ENCODE assay signal across 13 cellular contexts in the genomic region with DNA sequence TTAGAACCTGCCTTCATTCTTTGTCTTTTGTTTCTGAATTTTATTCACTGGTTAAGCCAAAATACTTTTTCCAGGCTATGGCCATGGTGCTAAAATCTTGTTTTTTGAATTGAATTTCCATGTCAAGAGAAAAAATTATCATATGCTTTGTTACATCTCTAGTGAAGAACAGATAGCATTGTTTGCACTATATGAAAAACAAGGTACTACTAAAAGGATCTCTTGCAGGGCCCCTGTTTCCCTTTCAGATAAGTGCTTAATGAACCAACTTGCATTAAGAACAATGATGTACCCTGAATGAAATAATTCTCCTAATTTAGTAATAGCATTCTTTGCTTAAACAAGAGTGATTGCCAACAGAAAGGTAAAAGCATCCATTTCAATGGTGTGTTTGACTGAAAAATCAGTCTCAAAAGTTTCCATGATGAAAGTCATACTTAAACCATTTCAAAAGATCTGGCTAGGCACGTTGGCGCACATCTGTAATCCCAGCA. TPM values are rescaled to one million over a fixed set of nuclear protein-coding genes. Genes with fewer than 3 reads are reported as not detected.
A peak's percentile ranks its signal among the peaks of the same experiment; 100 is the strongest.
DNase-seq lines count a peak whose midpoint lies in the region; ATAC-seq and TF ChIP-seq lines count a peak whose summit lies in the region.
"Had no signal": no experiment of that assay in that cellular context is flagged by ENCODE, and none has a peak within 500 bp of the region (broad histone marks: within the 10 kb centered on the region; RNA-seq: fewer than 3 reads in every experiment).

No MANE protein-coding gene starts in this region.

- no peaks in the 10 kb centered on the region for H3K9me3 Mint-ChIP-seq in CD4-positive, CD25-positive, alpha-beta regulatory T cell
- H3K9me3 Mint-ChIP-seq in central memory CD8-positive, alpha-beta T cell, result no peaks in the 10 kb centered on the region
- H3K9me3 Mint-ChIP-seq in osteocyte (ENCODE audit: unreplicated experiment), result no peaks in the 10 kb centered on the region

- peak overlapping the region in 1 of 4 donors; percentile 60 for H3K4me3 Mint-ChIP-seq in CD4-positive, CD25-positive, alpha-beta regulatory T cell
- H3K4me3 Mint-ChIP-seq in central memory CD8-positive, alpha-beta T cell, result no peak overlapping the region
- H3K4me3 Mint-ChIP-seq in osteocyte (ENCODE audit: unreplicated experiment), result no peak overlapping the region

- peaks cover 46% of the 10 kb centered on the region for H3K36me3 Mint-ChIP-seq in CD4-positive, CD25-positive, alpha-beta regulatory T cell
- H3K36me3 Mint-ChIP-seq in central memory CD8-positive, alpha-beta T cell (ENCODE audit: insufficient read depth), result peaks cover 71% of the 10 kb centered on the region
- H3K36me3 Mint-ChIP-seq in osteocyte (ENCODE audit: unreplicated experiment), result peaks cover 53% of the 10 kb centered on the region

- no peak for ATAC-seq in CD4-positive, CD25-positive, alpha-beta regulatory T cell (ENCODE audit: low read depth in 2 of 2)
- ATAC-seq in central memory CD8-positive, alpha-beta T cell (replicated peaks; ENCODE audit: extremely low read depth, poor library complexity, severe bottlenecking), result no peak
- ATAC-seq in GM21447 (IDR thresholded peaks at IDR 0.05; ENCODE audit: unreplicated experiment), result no peak
- ATAC-seq in HG02678 (IDR thresholded peaks at IDR 0.05; ENCODE audit: unreplicated experiment), result no peak
- no peak for ATAC-seq in HG02623 (IDR thresholded peaks at IDR 0.05; ENCODE audit: unreplicated experiment)
- ATAC-seq in HG02938 (IDR thresholded peaks at IDR 0.05; ENCODE audit: unreplicated experiment), result no peak

- peaks cover 35 to 82% (median 61%) of the 10 kb centered on the region in 4 donors for H3K4me1 Mint-ChIP-seq in CD4-positive, CD25-positive, alpha-beta regulatory T cell
- peaks cover 73% of the 10 kb centered on the region for H3K4me1 Mint-ChIP-seq in central memory CD8-positive, alpha-beta T cell
- H3K4me1 Mint-ChIP-seq in osteocyte (ENCODE audit: unreplicated experiment), result peaks cover 60% of the 10 kb centered on the region

- no peak for DNase-seq in CD4-positive, CD25-positive, alpha-beta regulatory T cell
- no peak for DNase-seq in central memory CD8-positive, alpha-beta T cell (ENCODE audit: low spot score in 2 of 2)
- DNase-seq in osteocyte (ENCODE audit: extremely low spot score, unreplicated experiment), result no peak
- DNase-seq: activated CD4-positive, alpha-beta T cell treated with anti-CD3 and anti-CD28 coated beads for 48 hours; COR-L47; NCI-H2081; posterior cingulate gyrus had no signal

- H3K4me1 ChIP-seq in CD4-positive, CD25-positive, alpha-beta regulatory T cell (ENCODE audit: control insufficient read depth, insufficient read depth, low read length, poor library complexity, severe bottlenecking), result peaks cover 56% of the 10 kb centered on the region
- H3K4me1 ChIP-seq in HUES64 (ENCODE audit: insufficient read depth, low read length), result peaks cover 10% of the 10 kb centered on the region; the same call in 1 of the 2 replicates

- H3K27me3 Mint-ChIP-seq in CD4-positive, CD25-positive, alpha-beta regulatory T cell, result peaks cover 9% of the 10 kb centered on the region
- no peaks in the 10 kb centered on the region for H3K27me3 Mint-ChIP-seq in central memory CD8-positive, alpha-beta T cell
- no peaks in the 10 kb centered on the region for H3K27me3 Mint-ChIP-seq in osteocyte (ENCODE audit: unreplicated experiment)

- no peaks in the 10 kb centered on the region for H3K27me3 ChIP-seq in CD4-positive, CD25-positive, alpha-beta regulatory T cell (ENCODE audit: control insufficient read depth, insufficient read depth, low read length)
- H3K27me3 ChIP-seq in HUES64 (ENCODE audit: insufficient read depth, low read length), result no peaks in the 10 kb centered on the region

- TF ChIP-seq CTCF in osteocyte (IDR thresholded peaks at IDR 0.05), result no peak

- no peaks in the 10 kb centered on the region for H3K9me3 ChIP-seq in CD4-positive, CD25-positive, alpha-beta regulatory T cell (ENCODE audit: control insufficient read depth in 2 of 2, low read length in 2 of 2)
- no peaks in the 10 kb centered on the region for H3K9me3 ChIP-seq in HUES64 (ENCODE audit: insufficient read depth, low read depth, low read length)

- H3K4me3 ChIP-seq in CD4-positive, CD25-positive, alpha-beta regulatory T cell (ENCODE audit: low read depth, low read length), result no peak overlapping the region
- H3K4me3 ChIP-seq in HUES64 (ENCODE audit: low read length), result no peak overlapping the region

- 94% methylated on average over 2 of the region's 2 CpGs for WGBS in HUES64

- no peak overlapping the region for H3K9ac ChIP-seq in HUES64 (ENCODE audit: low read depth, low read length)

- peaks cover 60% of the 10 kb centered on the region for H3K36me3 ChIP-seq in CD4-positive, CD25-positive, alpha-beta regulatory T cell (ENCODE audit: control insufficient read depth, insufficient read depth, low read length)
- peaks cover 66% of the 10 kb centered on the region for H3K36me3 ChIP-seq in HUES64 (ENCODE audit: insufficient read depth, low read length)

- H3K27ac ChIP-seq in CD4-positive, CD25-positive, alpha-beta regulatory T cell (ENCODE audit: insufficient read depth, low read length, poor library complexity, severe bottlenecking), result peak overlapping the region; percentile 60
- peak overlapping the region; percentile 65; the same call in 1 of the 2 replicates for H3K27ac ChIP-seq in HUES64 (ENCODE audit: low read depth, low read length)

- H3K27ac Mint-ChIP-seq in CD4-positive, CD25-positive, alpha-beta regulatory T cell, result peak overlapping the region in 2 of 3 donors; percentile 60 to 66
- peak overlapping the region; percentile 20 for H3K27ac Mint-ChIP-seq in central memory CD8-positive, alpha-beta T cell (ENCODE audit: low read depth)
- peak overlapping the region; percentile 67 for H3K27ac Mint-ChIP-seq in osteocyte (ENCODE audit: unreplicated experiment)

RNA-seq across cellular contexts. Expression of a gene that starts 4.3 kb away (rescaled TPM):
- total RNA-seq in CD4-positive, CD25-positive, alpha-beta regulatory T cell, result 168 TPM
- 1,000 to 10,000 TPM in 2 of 4 donors, 100 to 1,000 TPM in 2; 980 to 1,134 (median 1,024) TPM for polyA plus RNA-seq in CD4-positive, CD25-positive, alpha-beta regulatory T cell
- polyA plus RNA-seq in HUES64 (2013, experiment 1 of 2), result 182 TPM
- 206 TPM for polyA plus RNA-seq in HUES64 (2013, experiment 2 of 2)
- total RNA-seq in osteocyte, result 222 and 230 TPM in 2 replicates

RNA-seq across cellular contexts. Expression of a gene that starts 10.1 kb away (rescaled TPM):
- 382 TPM for total RNA-seq in CD4-positive, CD25-positive, alpha-beta regulatory T cell
- polyA plus RNA-seq in CD4-positive, CD25-positive, alpha-beta regulatory T cell, result 1,000 to 10,000 TPM; 2,262 to 2,381 (median 2,361) TPM
- polyA plus RNA-seq in HUES64 (2013, experiment 1 of 2), result 274 TPM
- 298 TPM for polyA plus RNA-seq in HUES64 (2013, experiment 2 of 2)
- total RNA-seq in osteocyte, result 475 and 500 TPM in 2 replicates

RNA-seq across cellular contexts. Expression of a gene that starts 37.9 kb away (rescaled TPM):
- total RNA-seq in CD4-positive, CD25-positive, alpha-beta regulatory T cell, result 1.4 TPM
- under 1 TPM; 0.03 to 0.68 (median 0.49) TPM for polyA plus RNA-seq in CD4-positive, CD25-positive, alpha-beta regulatory T cell
- 0.25 TPM for polyA plus RNA-seq in HUES64 (2013, experiment 1 of 2)
- polyA plus RNA-seq in HUES64 (2013, experiment 2 of 2), result 0.32 TPM
- 0.46 and 0.63 TPM in 2 replicates for total RNA-seq in osteocyte
- total RNA-seq: RPMI7951 had no signal
